Comparison of ENCODE assay signal across 1 cellular context in the genomic region with DNA sequence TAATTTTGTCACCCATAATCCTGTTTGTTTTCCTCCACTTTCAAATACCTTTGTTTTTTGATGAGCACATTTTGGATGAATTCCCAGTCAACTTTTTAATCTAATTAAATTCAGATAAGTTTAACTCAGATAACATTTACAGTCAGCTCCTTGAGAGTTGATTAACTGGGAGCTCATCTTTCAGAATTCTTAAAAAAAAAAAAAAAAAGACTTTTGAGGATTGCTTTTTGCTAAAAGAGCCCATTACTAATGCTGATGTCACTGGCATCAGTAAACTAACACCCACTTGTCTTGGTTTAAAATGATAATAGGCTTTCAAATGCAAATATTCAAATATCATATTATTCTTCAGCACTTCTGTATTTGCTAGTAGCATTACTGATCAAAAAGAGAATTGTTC.
A peak's percentile ranks its signal among the peaks of the same experiment; 100 is the strongest.
TF ChIP-seq lines count a peak whose summit lies in the region.

No MANE protein-coding gene starts in this region.

TF ChIP-seq in HEK293, 187 proteins besides CTCF, POLR2A, EP300 and RAD21 (continued from another document):
- TF ChIP-seq, protein P1, sequence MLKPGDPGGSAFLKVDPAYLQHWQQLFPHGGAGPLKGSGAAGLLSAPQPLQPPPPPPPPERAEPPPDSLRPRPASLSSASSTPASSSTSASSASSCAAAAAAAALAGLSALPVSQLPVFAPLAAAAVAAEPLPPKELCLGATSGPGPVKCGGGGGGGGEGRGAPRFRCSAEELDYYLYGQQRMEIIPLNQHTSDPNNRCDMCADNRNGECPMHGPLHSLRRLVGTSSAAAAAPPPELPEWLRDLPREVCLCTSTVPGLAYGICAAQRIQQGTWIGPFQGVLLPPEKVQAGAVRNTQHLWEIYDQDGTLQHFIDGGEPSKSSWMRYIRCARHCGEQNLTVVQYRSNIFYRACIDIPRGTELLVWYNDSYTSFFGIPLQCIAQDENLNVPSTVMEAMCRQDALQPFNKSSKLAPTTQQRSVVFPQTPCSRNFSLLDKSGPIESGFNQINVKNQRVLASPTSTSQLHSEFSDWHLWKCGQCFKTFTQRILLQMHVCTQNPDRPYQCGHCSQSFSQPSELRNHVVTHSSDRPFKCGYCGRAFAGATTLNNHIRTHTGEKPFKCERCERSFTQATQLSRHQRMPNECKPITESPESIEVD (tag by site-specific recombination; IDR thresholded peaks at IDR 0.05): peak; percentile 66; the same call in 1 of the 2 replicates
- TF ChIP-seq ZNF169 (tag by site-specific recombination; IDR thresholded peaks at IDR 0.05) (no peak), KLF10 (tag by site-specific recombination; IDR thresholded peaks at IDR 0.05) (peak; percentile 30; the same call in 1 of the 2 replicates), ZNF555 (tag by site-specific recombination; conservative IDR thresholded peaks at IDR 0.05) (no peak), ZNF548 (tag by site-specific recombination; IDR thresholded peaks at IDR 0.05) (no peak), ZNF776 (tag by site-specific recombination; IDR thresholded peaks at IDR 0.05; ENCODE audit: borderline replicate concordance) (no peak)
- TF ChIP-seq, protein P2, sequence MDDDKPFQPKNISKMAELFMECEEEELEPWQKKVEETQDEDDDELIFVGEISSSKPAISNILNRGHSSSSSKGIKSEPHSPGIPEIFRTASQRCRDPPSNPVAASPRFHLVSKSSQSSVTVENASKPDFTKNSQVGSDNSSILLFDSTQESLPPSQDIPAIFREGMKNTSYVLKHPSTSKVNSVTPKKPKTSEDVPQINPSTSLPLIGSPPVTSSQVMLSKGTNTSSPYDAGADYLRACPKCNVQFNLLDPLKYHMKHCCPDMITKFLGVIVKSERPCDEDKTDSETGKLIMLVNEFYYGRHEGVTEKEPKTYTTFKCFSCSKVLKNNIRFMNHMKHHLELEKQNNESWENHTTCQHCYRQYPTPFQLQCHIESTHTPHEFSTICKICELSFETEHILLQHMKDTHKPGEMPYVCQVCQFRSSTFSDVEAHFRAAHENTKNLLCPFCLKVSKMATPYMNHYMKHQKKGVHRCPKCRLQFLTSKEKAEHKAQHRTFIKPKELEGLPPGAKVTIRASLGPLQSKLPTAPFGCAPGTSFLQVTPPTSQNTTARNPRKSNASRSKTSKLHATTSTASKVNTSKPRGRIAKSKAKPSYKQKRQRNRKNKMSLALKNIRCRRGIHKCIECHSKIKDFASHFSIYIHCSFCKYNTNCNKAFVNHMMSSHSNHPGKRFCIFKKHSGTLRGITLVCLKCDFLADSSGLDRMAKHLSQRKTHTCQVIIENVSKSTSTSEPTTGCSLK (tag by site-specific recombination; IDR thresholded peaks at IDR 0.05): no peak
